In genomic region chr5:14197056-14197455, GRCh38 we compare ENCODE assay signal across 1 cellular context.
TF ChIP-seq lines count a peak whose summit lies in the region.

No MANE protein-coding gene starts in this region.

TF ChIP-seq in HEK293, 187 proteins besides CTCF, POLR2A, EP300 and RAD21 (continued from another document):
- peak; percentile 60; the same call in 1 of the 2 replicates for TF ChIP-seq MZF1 (tag by site-specific recombination; IDR thresholded peaks at IDR 0.05; ENCODE audit: borderline replicate concordance)
- TF ChIP-seq HIC1 (tag by site-specific recombination; IDR thresholded peaks at IDR 0.05): no peak
- 0 out of 2 replicates have a peak, but pooled peaks have one; percentile 21 for TF ChIP-seq ZBTB8A (tag by site-specific recombination; IDR thresholded peaks at IDR 0.05)
- TF ChIP-seq ZNF600 (tag by site-specific recombination; IDR thresholded peaks at IDR 0.05): 0 out of 2 replicates have a peak, but pooled peaks have one; percentile 12
- TF ChIP-seq WT1 (tag by site-specific recombination; IDR thresholded peaks at IDR 0.05): peak; percentile 80
- peak; percentile 45; the same call in 1 of the 2 replicates for TF ChIP-seq FEZF1 (tag by site-specific recombination; IDR thresholded peaks at IDR 0.05)
- peak; percentile 57; the same call in 1 of the 2 replicates for TF ChIP-seq GLIS1 (tag by site-specific recombination; IDR thresholded peaks at IDR 0.05)
- TF ChIP-seq ZIC2 (tag by site-specific recombination; IDR thresholded peaks at IDR 0.05): peak; percentile 97
- peak; percentile 9; the same call in 1 of the 2 replicates for TF ChIP-seq IKZF3 (tag by site-specific recombination; IDR thresholded peaks at IDR 0.05)
- TF ChIP-seq ZNF169 (tag by site-specific recombination; IDR thresholded peaks at IDR 0.05): no peak
TF ChIP-seq in HEK293: peak in this region for 15.
